16 cellular contexts compared by ENCODE assay signal in genomic region chr11:10272132-10272531, GRCh38. TPM values are rescaled to one million over a fixed set of nuclear protein-coding genes. Genes with fewer than 3 reads are reported as not detected.
DNase-seq lines count a peak whose midpoint lies in the region; ATAC-seq and TF ChIP-seq lines count a peak whose summit lies in the region.
"Had no signal": no experiment of that assay in that cellular context is flagged by ENCODE, and none has a peak within 500 bp of the region (broad histone marks: within the 10 kb centered on the region; RNA-seq: fewer than 3 reads in every experiment).

No MANE protein-coding gene starts in this region.

- no peak for DNase-seq in activated CD8-positive, alpha-beta T cell treated with anti-CD3 and anti-CD28 coated beads, Interleukin-2, amount 10 ng/mL, durations not matched to agents 7 days and 5 days
- no peak for DNase-seq in activated CD8-positive, alpha-beta T cell treated with anti-CD3 and anti-CD28 coated beads for 36 hours
- DNase-seq in RWPE2 (ENCODE audit: low spot score) (no peak), fibroblast of peridontal ligament (ENCODE audit: extremely low read depth) (peak; percentile 65), ureter (ENCODE audit: low spot score) (no peak), immature natural killer cell (no peak)
- DNase-seq in stimulated activated effector memory CD8-positive, alpha-beta T cell treated with anti-CD3 and anti-CD28 coated beads, Interleukin-12 subunit alpha, Interleukin-12 subunit beta, amount 100 ng/mL, for 72 hours (ENCODE audit: low spot score in 2 of 2): no peak
- DNase-seq in activated CD4-positive, alpha-beta T cell treated with anti-CD3 and anti-CD28 coated beads, Interleukin-2, amount 10 ng/mL, durations not matched to agents 24 days and 14 days: no peak
- DNase-seq: 8988T, C1 segment of cervical spinal cord, DMS79 treated with DMSO at 0.1 percent for 48 hours, NCI-H1417 treated with DMSO at 0.1 percent for 48 hours, NCI-H1930, NCI-H774 had no signal

- CTCF ChIA-PET in activated CD8-positive, alpha-beta T cell treated with anti-CD3 and anti-CD28 coated beads, Interleukin-2, amount 10 ng/mL, durations not matched to agents 7 days and 5 days (lab: Charles Lee): no interaction called here
- CTCF ChIA-PET in activated CD8-positive, alpha-beta T cell treated with anti-CD3 and anti-CD28 coated beads for 36 hours (lab: Charles Lee): no interaction called here

- H3K4me3 ChIP-seq in RWPE2 (ENCODE audit: severe bottlenecking): no peak overlapping the region
- H3K4me3 ChIP-seq: K562 had no signal

- POLR2A ChIA-PET in activated CD8-positive, alpha-beta T cell treated with anti-CD3 and anti-CD28 coated beads, Interleukin-2, amount 10 ng/mL, durations not matched to agents 7 days and 5 days (lab: Charles Lee): no interaction called here
- POLR2A ChIA-PET in activated CD8-positive, alpha-beta T cell treated with anti-CD3 and anti-CD28 coated beads for 36 hours (lab: Charles Lee): no interaction called here

- no peaks in the 10 kb centered on the region for H3K36me3 ChIP-seq in RWPE2 (ENCODE audit: low read depth)

- intact Hi-C loops in activated CD8-positive, alpha-beta T cell treated with anti-CD3 and anti-CD28 coated beads for 36 hours (cut with micrococcal nuclease): no loop called here
- intact Hi-C loops in activated CD4-positive, alpha-beta T cell treated with anti-CD3 and anti-CD28 coated beads, Interleukin-2, amount 10 ng/mL, durations not matched to agents 24 days and 14 days (cut with micrococcal nuclease): no loop called here

- no peak overlapping the region for H3K27ac Mint-ChIP-seq in activated CD8-positive, alpha-beta T cell treated with anti-CD3 and anti-CD28 coated beads, Interleukin-2, amount 10 ng/mL, durations not matched to agents 7 days and 5 days
- no peak overlapping the region for H3K27ac Mint-ChIP-seq in activated CD8-positive, alpha-beta T cell treated with anti-CD3 and anti-CD28 coated beads for 36 hours
- H3K27ac Mint-ChIP-seq in stimulated activated effector memory CD8-positive, alpha-beta T cell treated with anti-CD3 and anti-CD28 coated beads, Interleukin-12 subunit alpha, Interleukin-12 subunit beta, amount 100 ng/mL, for 72 hours: no peak overlapping the region
- H3K27ac Mint-ChIP-seq in activated CD4-positive, alpha-beta T cell treated with anti-CD3 and anti-CD28 coated beads, Interleukin-2, amount 10 ng/mL, durations not matched to agents 24 days and 14 days: no peak overlapping the region
- H3K27ac Mint-ChIP-seq in immature natural killer cell: no peak overlapping the region

- no peak for TF ChIP-seq CTCF in activated CD8-positive, alpha-beta T cell treated with anti-CD3 and anti-CD28 coated beads for 36 hours (IDR thresholded peaks at IDR 0.05)
- no peak for TF ChIP-seq CTCF in RWPE2 (IDR thresholded peaks at IDR 0.05; ENCODE audit: poor library complexity, severe bottlenecking)

- H3K27me3 Mint-ChIP-seq in activated CD8-positive, alpha-beta T cell treated with anti-CD3 and anti-CD28 coated beads, Interleukin-2, amount 10 ng/mL, durations not matched to agents 7 days and 5 days (ENCODE audit: low read depth): peaks cover 3% of the 10 kb centered on the region
- no peaks in the 10 kb centered on the region for H3K27me3 Mint-ChIP-seq in activated CD8-positive, alpha-beta T cell treated with anti-CD3 and anti-CD28 coated beads for 36 hours
- H3K27me3 Mint-ChIP-seq in activated CD4-positive, alpha-beta T cell treated with anti-CD3 and anti-CD28 coated beads, Interleukin-2, amount 10 ng/mL, durations not matched to agents 24 days and 14 days: peaks cover 11% of the 10 kb centered on the region
- H3K27me3 Mint-ChIP-seq in immature natural killer cell (ENCODE audit: low read depth in 3 of 3): no peaks in the 10 kb centered on the region

- no peaks in the 10 kb centered on the region for H3K4me1 Mint-ChIP-seq in activated CD8-positive, alpha-beta T cell treated with anti-CD3 and anti-CD28 coated beads, Interleukin-2, amount 10 ng/mL, durations not matched to agents 7 days and 5 days (ENCODE audit: low read depth)
- peaks cover 13% of the 10 kb centered on the region for H3K4me1 Mint-ChIP-seq in activated CD8-positive, alpha-beta T cell treated with anti-CD3 and anti-CD28 coated beads for 36 hours (ENCODE audit: low read depth)
- peaks cover 6% of the 10 kb centered on the region for H3K4me1 Mint-ChIP-seq in stimulated activated effector memory CD8-positive, alpha-beta T cell treated with anti-CD3 and anti-CD28 coated beads, Interleukin-12 subunit alpha, Interleukin-12 subunit beta, amount 100 ng/mL, for 72 hours
- H3K4me1 Mint-ChIP-seq in activated CD4-positive, alpha-beta T cell treated with anti-CD3 and anti-CD28 coated beads, Interleukin-2, amount 10 ng/mL, durations not matched to agents 24 days and 14 days: no peaks in the 10 kb centered on the region
- peaks cover 2 to 7% of the 10 kb centered on the region in 2 donors for H3K4me1 Mint-ChIP-seq in immature natural killer cell

- H3K27me3 ChIP-seq in RWPE2 (ENCODE audit: insufficient read depth, poor library complexity, severe bottlenecking): no peaks in the 10 kb centered on the region

- peaks cover 19% of the 10 kb centered on the region for H3K4me1 ChIP-seq in RWPE2 (ENCODE audit: insufficient read depth, poor library complexity, severe bottlenecking)

- ATAC-seq in activated CD8-positive, alpha-beta T cell treated with anti-CD3 and anti-CD28 coated beads, Interleukin-2, amount 10 ng/mL, durations not matched to agents 7 days and 5 days: peak; percentile 58
- no peak for ATAC-seq in activated CD8-positive, alpha-beta T cell treated with anti-CD3 and anti-CD28 coated beads for 36 hours
- ATAC-seq in RWPE2 (ENCODE audit: low read depth): peak; percentile 53
- ATAC-seq in stimulated activated effector memory CD8-positive, alpha-beta T cell treated with anti-CD3 and anti-CD28 coated beads, Interleukin-12 subunit alpha, Interleukin-12 subunit beta, amount 100 ng/mL, for 72 hours: peak; percentile 44
- ATAC-seq: K562 had no signal

- no peaks in the 10 kb centered on the region for H3K36me3 Mint-ChIP-seq in activated CD8-positive, alpha-beta T cell treated with anti-CD3 and anti-CD28 coated beads, Interleukin-2, amount 10 ng/mL, durations not matched to agents 7 days and 5 days (ENCODE audit: low read depth)
- no peaks in the 10 kb centered on the region for H3K36me3 Mint-ChIP-seq in activated CD8-positive, alpha-beta T cell treated with anti-CD3 and anti-CD28 coated beads for 36 hours (ENCODE audit: low read depth)
- H3K36me3 Mint-ChIP-seq in stimulated activated effector memory CD8-positive, alpha-beta T cell treated with anti-CD3 and anti-CD28 coated beads, Interleukin-12 subunit alpha, Interleukin-12 subunit beta, amount 100 ng/mL, for 72 hours: no peaks in the 10 kb centered on the region
- H3K36me3 Mint-ChIP-seq in activated CD4-positive, alpha-beta T cell treated with anti-CD3 and anti-CD28 coated beads, Interleukin-2, amount 10 ng/mL, durations not matched to agents 24 days and 14 days (ENCODE audit: low read depth): no peaks in the 10 kb centered on the region
- peaks cover 0 to 3% (median 0%) of the 10 kb centered on the region in 3 donors for H3K36me3 Mint-ChIP-seq in immature natural killer cell

- no peak overlapping the region for H3K27ac ChIP-seq in RWPE2 (ENCODE audit: poor library complexity, severe bottlenecking)
- H3K27ac ChIP-seq: RWPE1 had no signal

- no peak overlapping the region for H3K4me3 Mint-ChIP-seq in activated CD8-positive, alpha-beta T cell treated with anti-CD3 and anti-CD28 coated beads, Interleukin-2, amount 10 ng/mL, durations not matched to agents 7 days and 5 days
- no peak overlapping the region for H3K4me3 Mint-ChIP-seq in activated CD8-positive, alpha-beta T cell treated with anti-CD3 and anti-CD28 coated beads for 36 hours
- H3K4me3 Mint-ChIP-seq in stimulated activated effector memory CD8-positive, alpha-beta T cell treated with anti-CD3 and anti-CD28 coated beads, Interleukin-12 subunit alpha, Interleukin-12 subunit beta, amount 100 ng/mL, for 72 hours: no peak overlapping the region
- no peak overlapping the region for H3K4me3 Mint-ChIP-seq in activated CD4-positive, alpha-beta T cell treated with anti-CD3 and anti-CD28 coated beads, Interleukin-2, amount 10 ng/mL, durations not matched to agents 24 days and 14 days
- no peak overlapping the region for H3K4me3 Mint-ChIP-seq in immature natural killer cell

- H3K9me3 ChIP-seq in RWPE2 (ENCODE audit: severe bottlenecking): no peaks in the 10 kb centered on the region

- no peaks in the 10 kb centered on the region for H3K9me3 Mint-ChIP-seq in activated CD8-positive, alpha-beta T cell treated with anti-CD3 and anti-CD28 coated beads, Interleukin-2, amount 10 ng/mL, durations not matched to agents 7 days and 5 days (ENCODE audit: insufficient read depth)
- no peaks in the 10 kb centered on the region for H3K9me3 Mint-ChIP-seq in activated CD8-positive, alpha-beta T cell treated with anti-CD3 and anti-CD28 coated beads for 36 hours
- no peaks in the 10 kb centered on the region for H3K9me3 Mint-ChIP-seq in stimulated activated effector memory CD8-positive, alpha-beta T cell treated with anti-CD3 and anti-CD28 coated beads, Interleukin-12 subunit alpha, Interleukin-12 subunit beta, amount 100 ng/mL, for 72 hours
- H3K9me3 Mint-ChIP-seq in activated CD4-positive, alpha-beta T cell treated with anti-CD3 and anti-CD28 coated beads, Interleukin-2, amount 10 ng/mL, durations not matched to agents 24 days and 14 days: no peaks in the 10 kb centered on the region
- H3K9me3 Mint-ChIP-seq in immature natural killer cell: no peaks in the 10 kb centered on the region

RNA-seq across cellular contexts. Expression of gene SBF2, which starts 21.9 kb away (rescaled TPM):
- 1 to 10 TPM; 5.1 to 5.9 TPM for total RNA-seq in activated CD8-positive, alpha-beta T cell treated with anti-CD3 and anti-CD28 coated beads, Interleukin-2, amount 10 ng/mL, durations not matched to agents 7 days and 5 days
- total RNA-seq in activated CD8-positive, alpha-beta T cell treated with anti-CD3 and anti-CD28 coated beads for 36 hours: 10 to 100 TPM in 1 of 2 experiments, 1 to 10 TPM in 1; 10.0 to 11.0 TPM
- 7.1 and 9.1 TPM in 2 replicates for total RNA-seq in activated CD4-positive, alpha-beta T cell treated with anti-CD3 and anti-CD28 coated beads, Interleukin-2, amount 10 ng/mL, durations not matched to agents 24 days and 14 days
- total RNA-seq in ureter: 90.7 TPM
- 1 to 10 TPM; 3.2 to 6.9 (median 4.7) TPM for polyA plus RNA-seq in immature natural killer cell

RNA-seq across cellular contexts. Expression of gene ADM, which starts 32.7 kb away (rescaled TPM):
- total RNA-seq in activated CD8-positive, alpha-beta T cell treated with anti-CD3 and anti-CD28 coated beads, Interleukin-2, amount 10 ng/mL, durations not matched to agents 7 days and 5 days: 1 to 10 TPM; 3.6 to 3.9 TPM
- 10 to 100 TPM; 43.1 to 46.9 TPM for total RNA-seq in activated CD8-positive, alpha-beta T cell treated with anti-CD3 and anti-CD28 coated beads for 36 hours
- total RNA-seq in activated CD4-positive, alpha-beta T cell treated with anti-CD3 and anti-CD28 coated beads, Interleukin-2, amount 10 ng/mL, durations not matched to agents 24 days and 14 days: 5.1 and 7.4 TPM in 2 replicates
- total RNA-seq in ureter: 21.9 TPM
- polyA plus RNA-seq in immature natural killer cell: 1 to 10 TPM in 1 of 3 donors, under 1 TPM in 2; 0.19 to 2.1 (median 0.20) TPM
